In genomic region chr1:151815716-151816327, GRCh38 we compare ENCODE assay signal across 19 cellular contexts. TPM values are rescaled to one million over a fixed set of nuclear protein-coding genes. Genes with fewer than 3 reads are reported as not detected.
DNase-seq lines count a peak whose midpoint lies in the region; ATAC-seq and TF ChIP-seq lines count a peak whose summit lies in the region.
"Had no signal": no experiment of that assay in that cellular context is flagged by ENCODE, and none has a peak within 500 bp of the region (broad histone marks: within the 10 kb centered on the region; RNA-seq: fewer than 3 reads in every experiment).

No MANE protein-coding gene starts in this region.

- H3K36me3 ChIP-seq in spleen = no peaks in the 10 kb centered on the region
- H3K36me3 ChIP-seq: right atrium auricular region had no signal

- DNase-seq in activated naive CD4-positive, alpha-beta T cell treated with anti-CD3 and anti-CD28 coated beads for 36 hours = peak; percentile 23
- DNase-seq in activated naive CD4-positive, alpha-beta T cell treated with anti-CD3 and anti-CD28 coated beads, Interleukin-2, amount 50 U/mL, for 16 hours = no peak
- DNase-seq in T-cell = peak; percentile 36 to 71 (median 54)
- peak; percentile 76 for DNase-seq in central memory CD4-positive, alpha-beta T cell
- peak; percentile 81 for DNase-seq in spleen
- DNase-seq: Caco-2; cortex of kidney; GM23248; mesenchymal stem cell; NCI-H1417; NK-92 treated with Interleukin-12 subunit alpha and Interleukin-12 subunit beta, amount 100 ng/mL, for 24 hours had no signal

- peaks cover 0 to 5% (median 0%) of the 10 kb centered on the region in 7 donors for H3K27me3 ChIP-seq in spleen (replicated peaks in 1 of 7)
- H3K27me3 ChIP-seq: right atrium auricular region had no signal

- no peak for TF ChIP-seq CTCF in spleen (IDR thresholded peaks at IDR 0.05 in 8 of 11, conservative IDR thresholded peaks at IDR 0.05 in 3 of 11)

- H3K4me3 ChIP-seq in spleen = no peak overlapping the region
- H3K4me3 ChIP-seq: GM12878, GM23248, K562, right atrium auricular region had no signal

- no peaks in the 10 kb centered on the region for H3K36me3 Mint-ChIP-seq in activated naive CD4-positive, alpha-beta T cell treated with anti-CD3 and anti-CD28 coated beads for 36 hours (ENCODE audit: low read depth)
- H3K36me3 Mint-ChIP-seq in T-cell = no peaks in the 10 kb centered on the region

- H3K27ac Mint-ChIP-seq in activated naive CD4-positive, alpha-beta T cell treated with anti-CD3 and anti-CD28 coated beads for 36 hours = no peak overlapping the region
- H3K27ac Mint-ChIP-seq in T-cell = peak overlapping the region; percentile 83 to 92
- H3K27ac Mint-ChIP-seq: activated T-helper 2 cell treated with anti-CD3 and anti-CD28 coated beads, Interferon-gamma antibody, Interleukin-2, Interleukin-4, amounts not matched to agents 10 μg/mL and 5 μg/mL and 100 μg/mL, durations not matched to agents 14 hours and 24 hours and 36 hours had no signal

- intact Hi-C loops in activated naive CD4-positive, alpha-beta T cell treated with anti-CD3 and anti-CD28 coated beads for 36 hours (cut with micrococcal nuclease) = no loop called here
- intact Hi-C loops in spleen (cut with DNase I; ENCODE audit: low total_unique reads) = no loop called here

- CTCF ChIA-PET in activated naive CD4-positive, alpha-beta T cell treated with anti-CD3 and anti-CD28 coated beads for 36 hours (lab: Charles Lee) = interaction anchor here (1.2 kb wide), 1 partner anchor 21 kb away, joined by 4 read pairs; no protein-coding TSS in a partner anchor
- CTCF ChIA-PET in T-cell (lab: Charles Lee) = no interaction called here

- peaks cover 0 to 34% (median 18%) of the 10 kb centered on the region in 6 donors for H3K4me1 ChIP-seq in spleen
- H3K4me1 ChIP-seq: Caco-2, right atrium auricular region had no signal

- no peaks in the 10 kb centered on the region for H3K9me3 ChIP-seq in spleen
- H3K9me3 ChIP-seq: Caco-2, right atrium auricular region had no signal

- POLR2A ChIA-PET in T-cell (lab: Charles Lee) = interaction anchor here in 1 of 2 donors (1.0 kb wide), 1 partner anchor 488 kb away, joined by 3 read pairs; no protein-coding TSS in a partner anchor

- H3K4me3 Mint-ChIP-seq in activated naive CD4-positive, alpha-beta T cell treated with anti-CD3 and anti-CD28 coated beads for 36 hours = no peak overlapping the region
- peak overlapping the region; percentile 37 to 61 (median 39) for H3K4me3 Mint-ChIP-seq in T-cell

- TF ChIP-seq POLR2A in spleen (IDR thresholded peaks at IDR 0.05) = no peak

- H3K27ac ChIP-seq in spleen = peak overlapping the region in 3 of 8 donors; percentile 42 to 64 (median 49)
- H3K27ac ChIP-seq: GM23248, right atrium auricular region had no signal

- peaks cover 24% of the 10 kb centered on the region for H3K4me1 Mint-ChIP-seq in activated naive CD4-positive, alpha-beta T cell treated with anti-CD3 and anti-CD28 coated beads for 36 hours (ENCODE audit: low read depth)
- H3K4me1 Mint-ChIP-seq in T-cell = peaks cover 37 to 83% (median 64%) of the 10 kb centered on the region in 3 donors

- no peaks in the 10 kb centered on the region for H3K9me3 Mint-ChIP-seq in activated naive CD4-positive, alpha-beta T cell treated with anti-CD3 and anti-CD28 coated beads for 36 hours
- no peaks in the 10 kb centered on the region for H3K9me3 Mint-ChIP-seq in T-cell
- H3K9me3 Mint-ChIP-seq: activated T-helper 2 cell treated with anti-CD3 and anti-CD28 coated beads, Interferon-gamma antibody, Interleukin-2, Interleukin-4, amounts not matched to agents 10 μg/mL and 5 μg/mL and 100 μg/mL, durations not matched to agents 14 hours and 24 hours and 36 hours had no signal

- H3K27me3 Mint-ChIP-seq in activated naive CD4-positive, alpha-beta T cell treated with anti-CD3 and anti-CD28 coated beads for 36 hours (ENCODE audit: low read depth) = no peaks in the 10 kb centered on the region
- no peaks in the 10 kb centered on the region for H3K27me3 Mint-ChIP-seq in T-cell

- WGBS in spleen, 5 donors = 22 to 38% (median 34%) methylated on average over 12 of the region's 12 CpGs

- ATAC-seq in T-cell (replicated peaks in 1 of 4) = peak; percentile 71 to 92 (median 84)
- no peak for ATAC-seq in GM19452 (IDR thresholded peaks at IDR 0.05; ENCODE audit: unreplicated experiment)
- no peak for ATAC-seq in GM21423 (IDR thresholded peaks at IDR 0.05; ENCODE audit: unreplicated experiment)
- ATAC-seq in HG03196 (IDR thresholded peaks at IDR 0.05; ENCODE audit: unreplicated experiment) = no peak
- ATAC-seq: GM12878, K562 had no signal

RNA-seq across cellular contexts. Expression of gene LINGO4, which starts 10.6 kb away (rescaled TPM):
- total RNA-seq in activated naive CD4-positive, alpha-beta T cell treated with anti-CD3 and anti-CD28 coated beads for 36 hours = under 1 TPM in 1 of 2 experiments, not detected in 1; 0.07 TPM
- total RNA-seq in T-cell (under 1 TPM in 3 of 5 donors, not detected in 2; 0.25 to 0.40 (median 0.36) TPM), spleen (under 1 TPM in 4 of 7 donors, not detected in 3; 0.13 to 0.36 (median 0.28) TPM)
- polyA plus RNA-seq in spleen = under 1 TPM in 2 of 3 donors, not detected in 1; 0.04 to 0.06 TPM
- total RNA-seq: activated T-helper 2 cell treated with anti-CD3 and anti-CD28 coated beads, Interferon-gamma antibody, Interleukin-2, Interleukin-4, amounts not matched to agents 10 μg/mL and 5 μg/mL and 100 μg/mL, durations not matched to agents 14 hours and 24 hours and 36 hours; Caco-2; GM12878; GM23248; K562; T-helper 2 cell treated with Interferon-gamma antibody and Interleukin-4, amounts not matched to agents 100 ng/mL and 5 ng/mL, for 36 hours had no signal
- polyA plus RNA-seq: GM12878, GM23248, K562 had no signal

RNA-seq across cellular contexts. Expression of gene RORC, which starts 15.8 kb away (rescaled TPM):
- 1 to 10 TPM; 1.4 to 1.6 TPM for total RNA-seq in activated naive CD4-positive, alpha-beta T cell treated with anti-CD3 and anti-CD28 coated beads for 36 hours
- total RNA-seq in T-cell (10 to 100 TPM in 1 of 5 donors, 1 to 10 TPM in 4; 1.5 to 11.6 (median 7.6) TPM), spleen (1 to 10 TPM in 6 of 7 donors, under 1 TPM in 1; 0.85 to 4.1 (median 2.3) TPM)
- polyA plus RNA-seq in spleen = under 1 TPM; 0.14 to 0.78 (median 0.51) TPM
- total RNA-seq: Caco-2, GM12878, GM23248, K562 had no signal
- polyA plus RNA-seq: GM12878, GM23248, K562 had no signal

RNA-seq across cellular contexts. Expression of gene C2CD4D, which starts 23.8 kb away (rescaled TPM):
- 1 to 10 TPM; 2.3 to 2.7 TPM for total RNA-seq in activated naive CD4-positive, alpha-beta T cell treated with anti-CD3 and anti-CD28 coated beads for 36 hours
- total RNA-seq in T-cell (1 to 10 TPM in 2 of 5 donors, under 1 TPM in 3; 0.26 to 1.1 (median 0.85) TPM), spleen (under 1 TPM in 1 of 7 donors, not detected in 6; 0.51 TPM)
- polyA plus RNA-seq in spleen = under 1 TPM in 2 of 3 donors, not detected in 1; 0.03 to 0.07 TPM
- total RNA-seq: GM23248, K562, right atrium auricular region had no signal
- polyA plus RNA-seq: K562 had no signal

RNA-seq across cellular contexts. Expression of gene TDRKH, which starts 25.5 kb away (rescaled TPM):
- total RNA-seq in activated naive CD4-positive, alpha-beta T cell treated with anti-CD3 and anti-CD28 coated beads for 36 hours = 10 to 100 TPM; 22.0 to 22.5 TPM
- total RNA-seq in T-cell (10 to 100 TPM in 4 of 5 donors, 1 to 10 TPM in 1; 9.6 to 26.3 (median 22.1) TPM), spleen (10 to 100 TPM; 10.9 to 21.6 (median 13.0) TPM)
- polyA plus RNA-seq in spleen = 1 to 10 TPM; 3.1 to 4.7 (median 3.2) TPM

RNA-seq across cellular contexts. Expression of gene THEM5, which starts 37.7 kb away (rescaled TPM):
- total RNA-seq in activated naive CD4-positive, alpha-beta T cell treated with anti-CD3 and anti-CD28 coated beads for 36 hours = not detected
- total RNA-seq in T-cell (not detected), spleen (under 1 TPM in 1 of 7 donors, not detected in 6; 0.47 TPM)
- not detected for polyA plus RNA-seq in spleen
- total RNA-seq: activated T-helper 2 cell treated with anti-CD3 and anti-CD28 coated beads, Interferon-gamma antibody, Interleukin-2, Interleukin-4, amounts not matched to agents 10 μg/mL and 5 μg/mL and 100 μg/mL, durations not matched to agents 14 hours and 24 hours and 36 hours; Caco-2; GM12878; GM23248; K562; right atrium auricular region; T-helper 2 cell treated with Interferon-gamma antibody and Interleukin-4, amounts not matched to agents 100 ng/mL and 5 ng/mL, for 36 hours had no signal
- polyA plus RNA-seq: GM23248, K562 had no signal

Comparison
In these comparisons a context has a peak if more than half of its experiments do, and no peak if none do; other contexts are left out.
1. ATAC-seq: peak in T-cell (4 of 4); none in GM19452 (single experiment), GM21423 (single experiment) and HG03196 (single experiment).